ENCODE assay signal across 20 cellular contexts in genomic region chr11:118544647-118545010, GRCh38. TPM values are rescaled to one million over a fixed set of nuclear protein-coding genes. Genes with fewer than 3 reads are reported as not detected.
"Had no signal": no experiment of that assay in that cellular context is flagged by ENCODE, and none has a peak within 500 bp of the region (broad histone marks: within the 10 kb centered on the region; RNA-seq: fewer than 3 reads in every experiment).

No MANE protein-coding gene starts in this region.

- H3K4me2 ChIP-seq: SK-N-SH had no signal

- H3K9me3 ChIP-seq: SK-N-SH had no signal

- H3K4me3 Mint-ChIP-seq: IgD-negative memory B cell had no signal

- H3K9me3 Mint-ChIP-seq: IgD-negative memory B cell had no signal

- H3K27ac ChIP-seq: RWPE1 had no signal

- H3K9ac ChIP-seq: SK-N-SH had no signal

- DNase-seq: KBM-7, MV-4-11, NCI-H1048, NCI-H1105, NCI-H1417, NCI-H1436 treated with DMSO at 0.1 percent for 48 hours, NCI-H1694, NCI-H187 treated with DMSO at 0.1 percent for 48 hours, NCI-H2029 treated with DMSO at 0.1 percent for 48 hours, NCI-H2227 treated with DMSO at 0.1 percent for 48 hours, NCI-H524, NCI-H526 treated with DMSO at 0.1 percent for 48 hours, NCI-H748 treated with DMSO at 0.1 percent for 48 hours, SHP77, SK-N-SH had no signal

- H3K27me3 Mint-ChIP-seq: IgD-negative memory B cell had no signal

- FAIRE-seq: RCC 7860 had no signal

- H3K4me1 Mint-ChIP-seq: IgD-negative memory B cell had no signal

RNA-seq across cellular contexts. Expression of gene TMEM25, which starts 13.6 kb away (rescaled TPM):
- total RNA-seq: SK-MEL-5 had no signal

RNA-seq across cellular contexts. Expression of gene TTC36, which starts 17.4 kb away (rescaled TPM):
- total RNA-seq: NCI-H460, SK-MEL-5 had no signal
